21 cellular contexts compared by ENCODE assay signal in the genomic region with DNA sequence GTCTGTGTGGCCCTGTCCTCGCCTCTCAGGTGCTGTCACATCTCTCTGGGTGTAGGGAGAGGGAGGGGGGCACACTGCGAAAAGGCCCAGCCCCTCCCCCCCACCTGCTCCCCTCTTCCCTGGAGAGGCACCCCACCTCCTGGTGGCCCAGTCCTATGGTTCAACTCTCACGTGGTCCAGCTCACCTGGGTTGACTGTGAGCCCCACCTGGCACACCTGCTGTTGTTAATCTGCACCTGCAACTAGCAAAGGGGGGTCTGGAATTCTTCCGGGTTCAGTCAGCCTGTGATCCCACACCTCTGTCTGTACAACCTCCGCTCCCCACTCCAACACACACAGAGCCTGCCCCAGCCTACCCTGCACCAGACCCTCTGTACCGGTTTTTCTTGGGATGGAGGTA. TPM values are rescaled to one million over a fixed set of nuclear protein-coding genes. Genes with fewer than 3 reads are reported as not detected.
A peak's percentile ranks its signal among the peaks of the same experiment; 100 is the strongest.
DNase-seq lines count a peak whose midpoint lies in the region.
"Had no signal": no experiment of that assay in that cellular context is flagged by ENCODE, and none has a peak within 500 bp of the region (broad histone marks: within the 10 kb centered on the region; RNA-seq: fewer than 3 reads in every experiment).

No MANE protein-coding gene starts in this region.

- H4K8ac ChIP-seq in mesenchymal stem cell (ENCODE audit: low read length): no peak overlapping the region

- no peaks in the 10 kb centered on the region for H3K9me3 ChIP-seq in mesenchymal stem cell (ENCODE audit: control insufficient read depth, low read length)
- H3K9me3 ChIP-seq: neutrophil had no signal

- H3K18ac ChIP-seq in mesenchymal stem cell (ENCODE audit: low read depth in 1 of 2, low read length in 2 of 2): no peak overlapping the region

- no peak overlapping the region for H3K4me3 ChIP-seq in mesenchymal stem cell (ENCODE audit: insufficient read depth in 1 of 2, low read depth in 1 of 2, low read length in 2 of 2)

- peaks cover 0 to 28% of the 10 kb centered on the region in 2 experiments for H3K27me3 ChIP-seq in mesenchymal stem cell (ENCODE audit: control insufficient read depth in 1 of 2, insufficient read depth in 1 of 2, low read length in 2 of 2)
- H3K27me3 ChIP-seq: neutrophil had no signal

- peaks cover 0 to 10% of the 10 kb centered on the region in 2 experiments for H3K36me3 ChIP-seq in mesenchymal stem cell (ENCODE audit: control insufficient read depth in 1 of 2, insufficient read depth in 2 of 2, low read depth in 1 of 2, low read length in 2 of 2)

- H2BK120ac ChIP-seq in mesenchymal stem cell (ENCODE audit: low read depth, low read length): no peak overlapping the region

- no peak overlapping the region for H3K23ac ChIP-seq in mesenchymal stem cell (ENCODE audit: low read length in 2 of 2)

- no peak overlapping the region for H3K4me2 ChIP-seq in mesenchymal stem cell (ENCODE audit: low read length, poor library complexity, severe bottlenecking)

- H2BK5ac ChIP-seq in mesenchymal stem cell (ENCODE audit: low read depth, low read length, poor library complexity, severe bottlenecking): no peak overlapping the region

- no peak overlapping the region for H2AFZ ChIP-seq in mesenchymal stem cell (ENCODE audit: low read depth, low read length)

- peaks cover 14% of the 10 kb centered on the region for H3K4me1 ChIP-seq in mesenchymal stem cell (ENCODE audit: control insufficient read depth, insufficient read depth, low read depth, low read length)

- peak overlapping the region; percentile 13 for H2BK15ac ChIP-seq in mesenchymal stem cell (ENCODE audit: low read depth, poor library complexity, severe bottlenecking)

- H3K27ac ChIP-seq in mesenchymal stem cell (ENCODE audit: low read length, poor library complexity, severe bottlenecking): no peak overlapping the region
- H3K27ac ChIP-seq: neutrophil had no signal

- no peak overlapping the region for H3K4ac ChIP-seq in mesenchymal stem cell (ENCODE audit: low read depth in 1 of 2, low read length in 2 of 2)

- WGBS in mesenchymal stem cell: 53% methylated on average over 2 of the region's 6 CpGs

- peak; percentile 2 for DNase-seq in DMS79 treated with DMSO at 0.1 percent for 48 hours (lab: John Stamatoyannopoulos, UW)
- DNase-seq in DMS79 (lab: John Stamatoyannopoulos, UW): no peak
- peak; percentile 24 for DNase-seq in NCI-H345 treated with DMSO at 0.1 percent for 48 hours (lab: John Stamatoyannopoulos, UW; ENCODE audit: unreplicated experiment)
- no peak for DNase-seq in mesenchymal stem cell
- no peak for DNase-seq in EL
- DNase-seq in activated gamma-delta T cell (lab: John Stamatoyannopoulos, UW): no peak
- DNase-seq: 8988T; activated CD4-positive, alpha-beta memory T cell treated with anti-CD3 and anti-CD28 coated beads for 36 hours; activated naive CD4-positive, alpha-beta T cell treated with anti-CD3 and anti-CD28 coated beads for 36 hours; Calu3; GDM1; H9; immature natural killer cell; NCI-H187; NCI-H524 treated with DMSO at 0.1 percent for 48 hours; OCI-M1; SHP77; stimulated activated CD4-positive, alpha-beta T cell treated with anti-CD3 and anti-CD28 coated beads, Interleukin-4, amount 100 ng/mL, for 24 hours; T-helper 1 cell had no signal

- H3K79me1 ChIP-seq in mesenchymal stem cell (replicated peaks; ENCODE audit: low read length, poor library complexity, severe bottlenecking): peaks cover 3% of the 10 kb centered on the region

- no peak overlapping the region for H4K91ac ChIP-seq in mesenchymal stem cell (ENCODE audit: low read length)

- no peak overlapping the region for H3K14ac ChIP-seq in mesenchymal stem cell (ENCODE audit: low read length in 2 of 2)

- no peak overlapping the region for H2AK5ac ChIP-seq in mesenchymal stem cell (ENCODE audit: low read length, severe bottlenecking)

- no peak overlapping the region for H3K9ac ChIP-seq in mesenchymal stem cell (ENCODE audit: low read length)

- H2BK12ac ChIP-seq in mesenchymal stem cell (ENCODE audit: low read length in 2 of 2): no peak overlapping the region

RNA-seq across cellular contexts. Expression of gene SYNGR2, which starts 2.0 kb away (rescaled TPM):
- polyA plus RNA-seq in mesenchymal stem cell (2013, experiment 1 of 2): 42.5 TPM
- polyA plus RNA-seq in mesenchymal stem cell (2013, experiment 2 of 2): 43.7 TPM

RNA-seq across cellular contexts. Expression of gene C17orf99, which starts 20.2 kb away (rescaled TPM):
- not detected for polyA plus RNA-seq in mesenchymal stem cell (2013, experiment 1 of 2)
- polyA plus RNA-seq in mesenchymal stem cell (2013, experiment 2 of 2): not detected
- polyA plus RNA-seq: immature natural killer cell, liver had no signal

RNA-seq across cellular contexts. Expression of gene TK1, which starts 20.4 kb away (rescaled TPM):
- 20.4 TPM for polyA plus RNA-seq in mesenchymal stem cell (2013, experiment 1 of 2)
- 21.2 TPM for polyA plus RNA-seq in mesenchymal stem cell (2013, experiment 2 of 2)

RNA-seq across cellular contexts. Expression of gene AFMID, which starts 20.7 kb away (rescaled TPM):
- 42.7 TPM for polyA plus RNA-seq in mesenchymal stem cell (2013, experiment 1 of 2)
- 42.4 TPM for polyA plus RNA-seq in mesenchymal stem cell (2013, experiment 2 of 2)

RNA-seq across cellular contexts. Expression of gene TMC8, which starts 35.8 kb away (rescaled TPM):
- 0.86 TPM for polyA plus RNA-seq in mesenchymal stem cell (2013, experiment 1 of 2)
- 0.36 TPM for polyA plus RNA-seq in mesenchymal stem cell (2013, experiment 2 of 2)

Comparison
In these comparisons a context has a peak if more than half of its experiments do, and no peak if none do; other contexts are left out.
1. DNase-seq: peak in DMS79 treated with DMSO at 0.1 percent for 48 hours (single experiment) and NCI-H345 treated with DMSO at 0.1 percent for 48 hours (single experiment); none in DMS79 (single experiment), mesenchymal stem cell (single experiment), EL (single experiment) and activated gamma-delta T cell (single experiment).